Comparison of ENCODE assay signal across 9 cellular contexts in genomic region chr4:6926681-6927478, GRCh38. TPM values are rescaled to one million over a fixed set of nuclear protein-coding genes. Genes with fewer than 3 reads are reported as not detected.
DNase-seq lines count a peak whose midpoint lies in the region; ATAC-seq and TF ChIP-seq lines count a peak whose summit lies in the region.
"Had no signal": no experiment of that assay in that cellular context is flagged by ENCODE, and none has a peak within 500 bp of the region (broad histone marks: within the 10 kb centered on the region; RNA-seq: fewer than 3 reads in every experiment).

No MANE protein-coding gene starts in this region.

- DNase-seq in GF-D8 (lab: John Stamatoyannopoulos, UW): peak; percentile 65
- peak; percentile 57 to 64 for DNase-seq in activated CD4-positive, alpha-beta T cell treated with anti-CD3 and anti-CD28 coated beads, Interleukin-2, amount 50 U/mL, for 48 hours
- peak; percentile 87 for DNase-seq in fibroblast of villous mesenchyme (ENCODE audit: low read depth)
- no peak for DNase-seq in SKM-1 treated with dmso at 0.1 percent for 144 hours (lab: John Stamatoyannopoulos, UW; ENCODE audit: unreplicated experiment)
- DNase-seq: activated B cell treated with CpG ODN at 0.5 μM for 24 hours had no signal

- H3K27ac ChIP-seq in skin epidermis: peak overlapping the region in 14 of 21 experiments; percentile 12 to 81 (median 48)

- no peak overlapping the region for H3K4me3 ChIP-seq in fibroblast of villous mesenchyme (ENCODE audit: low read depth, low read length)
- H3K4me3 ChIP-seq in skin epidermis: no peak overlapping the region

- ATAC-seq in GM18511 (IDR thresholded peaks at IDR 0.05; ENCODE audit: unreplicated experiment) (no peak), GM18520 (IDR thresholded peaks at IDR 0.05; ENCODE audit: unreplicated experiment) (no peak), GM18873 (IDR thresholded peaks at IDR 0.05; ENCODE audit: low FRiP score, unreplicated experiment) (no peak)

- no peak for TF ChIP-seq CTCF in fibroblast of villous mesenchyme (IDR thresholded peaks at IDR 0.05; ENCODE audit: insufficient read depth, low read depth, low read length)

RNA-seq across cellular contexts. Expression of gene TBC1D14, which starts 17.3 kb away (rescaled TPM):
- total RNA-seq in fibroblast of villous mesenchyme: 39.0 and 42.3 TPM in 2 replicates
